In the genomic region with DNA sequence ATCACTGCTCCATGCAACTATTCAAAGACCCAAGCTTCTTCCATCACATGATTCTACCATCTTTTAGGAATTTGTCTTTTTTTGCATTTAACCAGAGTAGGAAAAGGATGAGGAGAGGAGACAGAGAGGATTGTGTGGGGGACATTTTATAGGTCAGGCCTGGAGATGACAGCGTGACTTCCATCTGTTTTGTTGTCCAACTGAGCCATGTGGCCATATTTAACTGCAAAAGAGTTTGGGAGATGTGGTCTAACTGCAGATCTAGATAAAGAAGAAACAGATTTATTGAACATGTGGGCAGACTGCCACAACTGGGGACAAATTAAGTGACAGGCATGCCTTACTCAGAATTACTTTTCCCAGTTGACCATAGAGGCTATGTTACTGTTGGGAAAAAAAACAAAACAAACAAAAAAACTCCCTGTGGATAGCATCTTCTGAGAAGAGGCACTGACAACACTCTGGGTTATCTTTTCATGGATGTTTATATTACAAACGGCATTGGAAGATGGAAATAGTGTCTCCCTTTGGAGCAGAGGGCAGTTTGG, we compare ENCODE assay signal across 19 cellular contexts.
"Had no signal": no experiment of that assay in that cellular context is flagged by ENCODE, and none has a peak within 500 bp of the region (broad histone marks: within the 10 kb centered on the region; RNA-seq: fewer than 3 reads in every experiment).

No MANE protein-coding gene starts in this region.

- H3K27me3 ChIP-seq: esophagus squamous epithelium, gastrocnemius medialis, heart right ventricle, left lung had no signal

- H3K9me3 ChIP-seq: esophagus squamous epithelium, gastrocnemius medialis, left lung, lower lobe of right lung, mucosa of descending colon had no signal

- H3K36me3 ChIP-seq: esophagus squamous epithelium, gastrocnemius medialis, heart right ventricle, left lung, lower lobe of right lung had no signal

- H3K27ac ChIP-seq: dorsolateral prefrontal cortex, esophagus squamous epithelium, gastrocnemius medialis, left lung, lower lobe of right lung had no signal

- ATAC-seq: gastrocnemius medialis, lower lobe of right lung, mucosa of descending colon had no signal

- DNase-seq: dermis blood vessel endothelial cell; dorsolateral prefrontal cortex; effector CD4-positive, alpha-beta T cell; effector memory CD4-positive, alpha-beta T cell; esophagus squamous epithelium; foreskin fibroblast; foreskin melanocyte; gastrocnemius medialis; glutamatergic neuron; head of caudate nucleus; heart right ventricle; hippocampal formation; left cardiac atrium; left lung; lower lobe of right lung; mesenchymal stem cell; mucosa of descending colon; naive B cell had no signal

- H3K4me3 ChIP-seq: coronary artery, dorsolateral prefrontal cortex, esophagus squamous epithelium, gastrocnemius medialis, heart right ventricle, left lung, lower lobe of right lung, mucosa of descending colon had no signal
